ENCODE assay signal across 29 cellular contexts in genomic region chr1:62637392-62638105, GRCh38. TPM values are rescaled to one million over a fixed set of nuclear protein-coding genes. Genes with fewer than 3 reads are reported as not detected.
DNase-seq lines count a peak whose midpoint lies in the region; ATAC-seq and TF ChIP-seq lines count a peak whose summit lies in the region.
"Had no signal": no experiment of that assay in that cellular context is flagged by ENCODE, and none has a peak within 500 bp of the region (broad histone marks: within the 10 kb centered on the region; RNA-seq: fewer than 3 reads in every experiment).

No MANE protein-coding gene starts in this region.

- intact Hi-C loops in lower leg skin (cut with DNase I; ENCODE audit: low total_unique reads) = no loop called here

- peaks cover 10% of the 10 kb centered on the region; the same call in 1 of the 2 replicates for H3K9me3 Mint-ChIP-seq in HFFc6

- WGBS in lower leg skin, 2 donors = 91% methylated on average over 6 of the region's 6 CpGs

- peaks cover 11% of the 10 kb centered on the region; the same call in 1 of the 2 replicates for H3K4me1 Mint-ChIP-seq in HFFc6 (ENCODE audit: low read depth)

- no peak for ATAC-seq in GM18870 (IDR thresholded peaks at IDR 0.05; ENCODE audit: unreplicated experiment)
- no peak for ATAC-seq in HG02678 (IDR thresholded peaks at IDR 0.05; ENCODE audit: unreplicated experiment)
- ATAC-seq: left colon; stimulated activated naive CD8-positive, alpha-beta T cell treated with anti-CD3 and anti-CD28 coated beads, Interleukin-15, Interleukin-2, amounts not matched to agents 100 U/mL and 50 U/mL, for 24 hours had no signal

- H3K4me3 ChIP-seq in epithelial cell of esophagus (ENCODE audit: low read length) (no peak overlapping the region), lower leg skin (ENCODE audit: low read depth, poor library complexity, severe bottlenecking) (no peak overlapping the region)
- H3K4me3 ChIP-seq: BLaER1 treated with 17β-estradiol and CSF1 and Interleukin-3, amounts not matched to agents 10 nM and 100 nM; SJCRH30 had no signal

- peaks cover 46% of the 10 kb centered on the region for H3K36me3 Mint-ChIP-seq in HFFc6 (ENCODE audit: low read depth)

- TF ChIP-seq CTCF in HFFc6 (IDR thresholded peaks at IDR 0.05) = no peak
- TF ChIP-seq CTCF in epithelial cell of esophagus (IDR thresholded peaks at IDR 0.05; ENCODE audit: insufficient read depth, low read depth, low read length, missing control alignments) = no peak
- TF ChIP-seq CTCF in lower leg skin (IDR thresholded peaks at IDR 0.05) = no peak

- no peak overlapping the region for H3K4me3 Mint-ChIP-seq in HFFc6
- H3K4me3 Mint-ChIP-seq: activated naive CD8-positive, alpha-beta T cell had no signal

- no peaks in the 10 kb centered on the region; the same call in 1 of the 2 replicates for H3K27me3 Mint-ChIP-seq in HFFc6 (ENCODE audit: insufficient read depth)
- H3K27me3 Mint-ChIP-seq: activated naive CD8-positive, alpha-beta T cell; progenitor cell of endocrine pancreas had no signal

- DNase-seq in CMK (ENCODE audit: low read depth) (peak; percentile 8), HFFc6 (no peak), SW480 (ENCODE audit: low spot score) (peak; percentile 1), epithelial cell of esophagus (ENCODE audit: low read depth) (peak; percentile 7), DMS153 treated with DMSO at 0.1 percent for 48 hours (lab: John Stamatoyannopoulos, UW; ENCODE audit: unreplicated experiment) (no peak), lower leg skin (ENCODE audit: low spot score in 2 of 2) (no peak)
- DNase-seq: activated CD4-positive, alpha-beta T cell treated with anti-CD3 and anti-CD28 coated beads, Interleukin-2, amount 50 U/mL, for 1 hour; aorta; caudate nucleus; dermis blood vessel endothelial cell; glutamatergic neuron; left colon; mesenchymal stem cell; NCI-H1417 treated with DMSO at 0.1 percent for 48 hours; NCI-H2107; NCI-H446 treated with DMSO at 0.1 percent for 48 hours; SJCRH30; stimulated activated CD4-positive, alpha-beta T cell treated with anti-CD3 and anti-CD28 coated beads, Interleukin-15, amount 100 ng/mL, for 24 hours; stimulated activated naive CD8-positive, alpha-beta T cell treated with anti-CD3 and anti-CD28 coated beads, Interleukin-15, Interleukin-2, amounts not matched to agents 100 U/mL and 50 U/mL, for 24 hours; T-helper 1 cell; WERI-Rb-1 had no signal

- peak overlapping the region; percentile 4; the same call in 1 of the 2 replicates for H3K27ac Mint-ChIP-seq in HFFc6
- H3K27ac Mint-ChIP-seq: activated naive CD8-positive, alpha-beta T cell; progenitor cell of endocrine pancreas had no signal

- no peak for TF ChIP-seq POLR2A in lower leg skin (IDR thresholded peaks at IDR 0.05)

RNA-seq across cellular contexts. Expression of gene ANGPTL3, which starts 40.2 kb away (rescaled TPM):
- not detected for total RNA-seq in HFFc6 (2021; fragmentation: NEBNext Ultra II Directional; extraction: Animal tissue kit (Norgen Biotek cat#: 25700))
- not detected for total RNA-seq in lower leg skin
- total RNA-seq: aorta, dermis blood vessel endothelial cell, G401, left colon, LHCN-M2, myocyte, SJCRH30 had no signal

RNA-seq across cellular contexts. Expression of gene DOCK7, which starts 50.6 kb away (rescaled TPM):
- total RNA-seq in HFFc6 (2021; fragmentation: NEBNext Ultra II Directional; extraction: Animal tissue kit (Norgen Biotek cat#: 25700)) = 100 to 1,000 TPM in 3 of 6 experiments, 10 to 100 TPM in 3; 93.3 to 115 (median 105) TPM
- 10 to 100 TPM; 27.0 to 67.5 (median 29.4) TPM for total RNA-seq in lower leg skin

Comparison
In these comparisons a context has a peak if more than half of its experiments do, and no peak if none do; other contexts are left out.
1. DNase-seq: peak in CMK (single experiment), SW480 (single experiment) and epithelial cell of esophagus (single experiment); none in HFFc6 (single experiment), DMS153 treated with DMSO at 0.1 percent for 48 hours (single experiment) and lower leg skin (0 of 2).